ENCODE assay signal across 14 cellular contexts in genomic region chr7:8143151-8143874, GRCh38.
DNase-seq lines count a peak whose midpoint lies in the region; ATAC-seq lines count a peak whose summit lies in the region.
"Had no signal": no experiment of that assay in that cellular context is flagged by ENCODE, and none has a peak within 500 bp of the region (broad histone marks: within the 10 kb centered on the region; RNA-seq: fewer than 3 reads in every experiment).

No MANE protein-coding gene starts in this region.

- H3K4me1 Mint-ChIP-seq in activated naive CD4-positive, alpha-beta T cell treated with anti-CD3 and anti-CD28 coated beads for 36 hours (ENCODE audit: low read depth), result peaks cover 21% of the 10 kb centered on the region
- H3K4me1 Mint-ChIP-seq in activated naive CD8-positive, alpha-beta T cell treated with anti-CD3 and anti-CD28 coated beads, Interleukin-2, amount 50 U/mL, for 24 hours, result peaks cover 13% of the 10 kb centered on the region

- no peak overlapping the region for H3K4me3 Mint-ChIP-seq in activated naive CD4-positive, alpha-beta T cell treated with anti-CD3 and anti-CD28 coated beads for 36 hours
- no peak overlapping the region for H3K4me3 Mint-ChIP-seq in activated naive CD8-positive, alpha-beta T cell treated with anti-CD3 and anti-CD28 coated beads, Interleukin-2, amount 50 U/mL, for 24 hours

- H3K27ac Mint-ChIP-seq in activated naive CD4-positive, alpha-beta T cell treated with anti-CD3 and anti-CD28 coated beads for 36 hours, result peak overlapping the region; percentile 28
- no peak overlapping the region for H3K27ac Mint-ChIP-seq in activated naive CD8-positive, alpha-beta T cell treated with anti-CD3 and anti-CD28 coated beads, Interleukin-2, amount 50 U/mL, for 24 hours

- peak; percentile 54 for ATAC-seq in HG02981 (IDR thresholded peaks at IDR 0.05; ENCODE audit: unreplicated experiment)
- ATAC-seq in activated naive CD8-positive, alpha-beta T cell treated with anti-CD3 and anti-CD28 coated beads, Interleukin-2, amount 50 U/mL, for 24 hours, result peak; percentile 68
- peak; percentile 55 for ATAC-seq in stimulated activated naive CD8-positive, alpha-beta T cell treated with anti-CD3 and anti-CD28 coated beads, Interleukin-15, Interleukin-2, amounts not matched to agents 100 U/mL and 50 U/mL, for 24 hours
- ATAC-seq: right cardiac atrium had no signal

- no peaks in the 10 kb centered on the region for H3K27me3 Mint-ChIP-seq in activated naive CD4-positive, alpha-beta T cell treated with anti-CD3 and anti-CD28 coated beads for 36 hours (ENCODE audit: low read depth)
- no peaks in the 10 kb centered on the region for H3K27me3 Mint-ChIP-seq in activated naive CD8-positive, alpha-beta T cell treated with anti-CD3 and anti-CD28 coated beads, Interleukin-2, amount 50 U/mL, for 24 hours

- no peaks in the 10 kb centered on the region for H3K36me3 Mint-ChIP-seq in activated naive CD4-positive, alpha-beta T cell treated with anti-CD3 and anti-CD28 coated beads for 36 hours (ENCODE audit: low read depth)
- H3K36me3 Mint-ChIP-seq in activated naive CD8-positive, alpha-beta T cell treated with anti-CD3 and anti-CD28 coated beads, Interleukin-2, amount 50 U/mL, for 24 hours (ENCODE audit: low read depth), result no peaks in the 10 kb centered on the region

- intact Hi-C loops in activated naive CD4-positive, alpha-beta T cell treated with anti-CD3 and anti-CD28 coated beads for 36 hours (cut with micrococcal nuclease), result loop anchor here (1.0 to 2.0 kb wide), 2 partner anchors 9 to 33 kb away; no protein-coding TSS in a partner anchor

- no peaks in the 10 kb centered on the region for H3K9me3 Mint-ChIP-seq in activated naive CD4-positive, alpha-beta T cell treated with anti-CD3 and anti-CD28 coated beads for 36 hours
- no peaks in the 10 kb centered on the region for H3K9me3 Mint-ChIP-seq in activated naive CD8-positive, alpha-beta T cell treated with anti-CD3 and anti-CD28 coated beads, Interleukin-2, amount 50 U/mL, for 24 hours

- DNase-seq in activated naive CD4-positive, alpha-beta T cell treated with anti-CD3 and anti-CD28 coated beads for 36 hours, result peak; percentile 51
- DNase-seq in activated naive CD4-positive, alpha-beta T cell (lab: John Stamatoyannopoulos, UW), result no peak
- no peak for DNase-seq in activated naive CD8-positive, alpha-beta T cell treated with anti-CD3 and anti-CD28 coated beads, Interleukin-2, amount 50 U/mL, for 24 hours
- DNase-seq in stimulated activated naive CD8-positive, alpha-beta T cell treated with anti-CD3 and anti-CD28 coated beads, Interleukin-15, Interleukin-2, amounts not matched to agents 100 U/mL and 50 U/mL, for 24 hours, result no peak
- DNase-seq in NCI-H2029 treated with DMSO at 0.1 percent for 48 hours (lab: John Stamatoyannopoulos, UW) (no peak), Kasumi-1 (lab: John Stamatoyannopoulos, UW) (no peak), NCI-H2227 treated with DMSO at 0.1 percent for 48 hours (lab: John Stamatoyannopoulos, UW) (no peak)
- DNase-seq: activated CD4-positive, alpha-beta T cell treated with anti-CD3 and anti-CD28 coated beads for 1 hour; amygdala; DMS53; GM23248; NCI-H524 treated with DMSO at 0.1 percent for 48 hours; right cardiac atrium had no signal

- CTCF ChIA-PET in activated naive CD4-positive, alpha-beta T cell treated with anti-CD3 and anti-CD28 coated beads for 36 hours (lab: Charles Lee), result interaction anchor here (1.1 kb wide), 2 partner anchors 9 to 47 kb away, joined by 3 to 4 read pairs; no protein-coding TSS in a partner anchor
